In the genomic region with DNA sequence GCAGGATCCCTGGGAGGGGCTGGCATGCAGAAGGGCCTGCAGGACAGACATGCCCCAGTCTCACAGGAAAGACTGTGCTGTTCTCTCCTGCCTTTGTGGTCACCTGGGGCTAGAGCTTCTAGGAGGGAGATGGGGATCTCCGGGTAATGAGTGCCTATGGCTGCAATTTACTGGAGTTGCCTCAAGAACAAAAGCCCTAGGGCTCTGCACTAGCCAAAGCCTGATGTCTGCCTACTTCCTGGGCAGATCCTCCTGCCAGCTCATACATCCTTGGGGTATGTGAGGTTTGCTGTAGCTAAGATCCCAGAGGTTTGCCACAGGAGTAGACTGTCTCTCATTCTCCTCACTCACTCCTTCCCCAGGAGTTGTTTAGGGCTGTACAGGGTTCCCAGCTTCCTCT, we compare ENCODE assay signal across 27 cellular contexts.
"Had no signal": no experiment of that assay in that cellular context is flagged by ENCODE, and none has a peak within 500 bp of the region (broad histone marks: within the 10 kb centered on the region; RNA-seq: fewer than 3 reads in every experiment).

No MANE protein-coding gene starts in this region.

- H3K79me2 ChIP-seq: parathyroid adenoma had no signal

- H3K9me3 Mint-ChIP-seq: activated T-cell treated with anti-CD3 and anti-CD28 coated beads, Interleukin-2, amount 50 U/mL, for 24 hours; activated T-helper 2 cell treated with anti-CD3 and anti-CD28 coated beads, Interferon-gamma antibody, Interleukin-2, Interleukin-4, amounts not matched to agents 10 μg/mL and 5 μg/mL and 100 μg/mL, durations not matched to agents 14 hours and 24 hours and 36 hours; endodermal cell; nephron progenitor cell; type B pancreatic cell had no signal

- H3K36me3 ChIP-seq: adrenal gland, ascending aorta, brain microvascular endothelial cell, colonic mucosa had no signal

- H3K9me2 ChIP-seq: SK-N-SH had no signal

- H3K4me3 ChIP-seq: adrenal gland, ascending aorta, colonic mucosa, smooth muscle cell, testis had no signal

- H3K36me3 Mint-ChIP-seq: activated naive CD8-positive, alpha-beta T cell; type B pancreatic cell had no signal

- H3K4me1 Mint-ChIP-seq: activated CD4-positive, alpha-beta T cell treated with anti-CD3 and anti-CD28 coated beads for 36 hours; nephron progenitor cell had no signal

- H3K4me1 ChIP-seq: adrenal gland, ascending aorta, colonic mucosa, parathyroid adenoma, testis had no signal

- H3K27ac ChIP-seq: adrenal gland, ascending aorta, brain microvascular endothelial cell, colonic mucosa, epithelial cell of prostate, parathyroid adenoma, testis had no signal

- H3K4me3 Mint-ChIP-seq: activated CD4-positive, alpha-beta T cell treated with anti-CD3 and anti-CD28 coated beads for 36 hours; activated naive CD8-positive, alpha-beta T cell; activated T-cell treated with anti-CD3 and anti-CD28 coated beads, Interleukin-2, amount 50 U/mL, for 24 hours; endodermal cell; nephron progenitor cell; type B pancreatic cell had no signal

- H3K27ac Mint-ChIP-seq: activated CD4-positive, alpha-beta T cell treated with anti-CD3 and anti-CD28 coated beads for 36 hours; activated naive CD8-positive, alpha-beta T cell; activated T-cell treated with anti-CD3 and anti-CD28 coated beads, Interleukin-2, amount 50 U/mL, for 24 hours; activated T-helper 2 cell treated with anti-CD3 and anti-CD28 coated beads, Interferon-gamma antibody, Interleukin-2, Interleukin-4, amounts not matched to agents 10 μg/mL and 5 μg/mL and 100 μg/mL, durations not matched to agents 14 hours and 24 hours and 36 hours; endodermal cell; nephron progenitor cell; type B pancreatic cell had no signal

- ATAC-seq: activated CD4-positive, alpha-beta T cell treated with anti-CD3 and anti-CD28 coated beads for 36 hours; left cardiac atrium; sciatic nerve had no signal

- H3K4me2 ChIP-seq: SK-N-SH, smooth muscle cell had no signal

- H3K9ac ChIP-seq: parathyroid adenoma, SK-N-SH had no signal

- H3K9me3 ChIP-seq: adrenal gland, ascending aorta, colonic mucosa, SK-N-SH, testis had no signal

- H3K27me3 Mint-ChIP-seq: activated CD4-positive, alpha-beta T cell treated with anti-CD3 and anti-CD28 coated beads for 36 hours; activated naive CD8-positive, alpha-beta T cell; activated T-cell treated with anti-CD3 and anti-CD28 coated beads, Interleukin-2, amount 50 U/mL, for 24 hours; type B pancreatic cell had no signal

- DNase-seq: activated CD4-positive, alpha-beta T cell treated with anti-CD3 and anti-CD28 coated beads for 36 hours; activated CD4-positive, alpha-beta T cell treated with anti-CD3 and anti-CD28 coated beads, Interleukin-2, amount 50 U/mL, for 4 hours; activated CD8-positive, alpha-beta memory T cell treated with anti-CD3 and anti-CD28 coated beads for 24 hours; activated CD8-positive, alpha-beta memory T cell treated with anti-CD3 and anti-CD28 coated beads, Interleukin-2, amount 50 U/mL, for 4 hours; activated naive CD4-positive, alpha-beta T cell; activated T-cell treated with anti-CD3 and anti-CD28 coated beads, Interleukin-2, amount 50 U/mL, for 24 hours; adrenal gland; brain microvascular endothelial cell; colonic mucosa; endodermal cell; left cardiac atrium; mesenchymal stem cell; nephron progenitor cell; nucleus accumbens; SK-N-SH; stimulated activated CD4-positive, alpha-beta T cell treated with anti-CD3 and anti-CD28 coated beads, Interleukin-15, amount 100 ng/mL, for 24 hours; stimulated activated CD8-positive, alpha-beta memory T cell treated with anti-CD3 and anti-CD28 coated beads, Interleukin-4, amount 100 ng/mL, for 48 hours; stimulated activated naive CD4-positive, alpha-beta T cell; testis had no signal

- H2AFZ ChIP-seq: parathyroid adenoma had no signal

- H3K27me3 ChIP-seq: adrenal gland, ascending aorta, brain microvascular endothelial cell, colonic mucosa, testis had no signal
